Comparison of ENCODE assay signal across 1 cellular context in the genomic region with DNA sequence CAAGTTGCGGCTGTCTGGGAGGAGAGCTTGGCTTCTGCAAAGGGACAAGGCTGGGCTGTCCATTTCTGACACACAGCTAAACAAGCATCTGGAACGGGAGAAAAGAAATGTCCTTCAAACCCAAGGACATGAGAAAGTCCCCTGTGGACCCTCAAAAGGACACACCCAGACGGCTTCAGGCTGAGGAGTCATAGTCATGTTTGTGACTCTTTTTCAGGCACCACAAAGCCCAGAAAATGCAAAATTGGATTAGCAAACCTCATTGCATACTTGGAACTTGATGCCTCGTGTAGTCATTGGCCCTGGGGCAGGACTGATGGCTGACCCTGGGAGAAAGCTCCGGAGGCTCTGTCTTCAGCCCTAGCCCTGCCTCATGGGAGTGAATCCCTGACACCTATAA.
TF ChIP-seq lines count a peak whose summit lies in the region.

No MANE protein-coding gene starts in this region.

TF ChIP-seq in H1, 55 proteins besides CTCF, POLR2A, EP300 and RAD21:
- no peak for TF ChIP-seq CBX5 (IDR thresholded peaks at IDR 0.05; ENCODE audit: low read depth, low read length)
- no peak for TF ChIP-seq BRCA1 (IDR thresholded peaks at IDR 0.05; ENCODE audit: low read depth, low read length)
- no peak for TF ChIP-seq FOSL1 (IDR thresholded peaks at IDR 0.05; ENCODE audit: insufficient read depth, low read depth, low read length)
- no peak for TF ChIP-seq HDAC2 (IDR thresholded peaks at IDR 0.05; ENCODE audit: borderline replicate concordance in 1 of 2, low read depth in 2 of 2, low read length in 2 of 2)
- no peak for TF ChIP-seq RBBP5 (IDR thresholded peaks at IDR 0.05; ENCODE audit: borderline replicate concordance, low read depth, low read length)
- no peak for TF ChIP-seq PHF8 (conservative IDR thresholded peaks at IDR 0.05; ENCODE audit: low read depth, low read length)
